Comparison of ENCODE assay signal across 12 cellular contexts in the genomic region with DNA sequence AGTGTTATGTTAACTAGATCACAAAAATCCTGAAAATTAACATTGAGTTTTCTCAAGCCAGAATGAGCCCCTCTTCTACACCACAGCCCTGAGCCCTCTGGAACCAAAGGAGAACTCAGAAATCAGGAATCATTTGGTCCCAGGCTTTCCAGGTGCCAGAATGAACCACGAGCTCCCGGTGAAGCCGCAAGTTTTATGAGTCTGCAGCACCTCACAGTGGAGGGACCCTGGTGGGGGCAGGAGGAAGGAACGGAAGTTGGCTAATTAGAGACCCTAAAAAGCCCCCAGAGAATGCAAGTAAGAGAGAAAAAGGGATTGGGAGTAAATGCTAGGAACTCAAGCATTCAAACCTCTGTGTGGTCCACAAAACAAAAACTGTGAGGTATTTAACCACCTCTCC. TPM values are rescaled to one million over a fixed set of nuclear protein-coding genes. Genes with fewer than 3 reads are reported as not detected.
DNase-seq lines count a peak whose midpoint lies in the region; ATAC-seq, FAIRE-seq and TF ChIP-seq lines count a peak whose summit lies in the region.
"Had no signal": no experiment of that assay in that cellular context is flagged by ENCODE, and none has a peak within 500 bp of the region (broad histone marks: within the 10 kb centered on the region; RNA-seq: fewer than 3 reads in every experiment).

No MANE protein-coding gene starts in this region.

- TF ChIP-seq CTCF in 22Rv1 (IDR thresholded peaks at IDR 0.05) (peak; percentile 24; the same call in 1 of the 2 replicates), D721Med (IDR thresholded peaks at IDR 0.05; ENCODE audit: insufficient read depth, missing control alignments) (peak; percentile 14), fibroblast of villous mesenchyme (IDR thresholded peaks at IDR 0.05; ENCODE audit: insufficient read depth, low read depth, low read length) (peak; percentile 27), Peyer's patch (IDR thresholded peaks at IDR 0.05) (peak in 1 of 6 experiments; percentile 8)

- no peaks in the 10 kb centered on the region for H3K27me3 ChIP-seq in Peyer's patch

- H3K27ac ChIP-seq in 22Rv1 (no peak overlapping the region), Peyer's patch (no peak overlapping the region)

- no peaks in the 10 kb centered on the region for H3K36me3 ChIP-seq in Peyer's patch

- DNase-seq in D721Med (ENCODE audit: insufficient read length, low spot score) (no peak), fibroblast of villous mesenchyme (ENCODE audit: low read depth) (no peak), CD1c-positive myeloid dendritic cell (ENCODE audit: extremely low spot score) (no peak), Peyer's patch (no peak), GM03348 (ENCODE audit: low spot score) (no peak)
- DNase-seq: naive B cell, NCI-H1417 treated with DMSO at 0.1 percent for 48 hours had no signal

- ATAC-seq in SK-N-SH treated with all-trans-retinoic acid at 6 μM for 48 hours (peak; percentile 30; the same call in 2 of the 3 replicates), HG02588 (IDR thresholded peaks at IDR 0.05; ENCODE audit: unreplicated experiment) (no peak)

- H3K4me3 ChIP-seq in fibroblast of villous mesenchyme (ENCODE audit: low read depth, low read length) (no peak overlapping the region), Peyer's patch (no peak overlapping the region)

- FAIRE-seq in D721Med (lab: Jason Lieb, UNC) = no peak
- FAIRE-seq: colon had no signal

- no peaks in the 10 kb centered on the region for H3K9me3 ChIP-seq in Peyer's patch

- no peaks in the 10 kb centered on the region for H3K4me1 ChIP-seq in Peyer's patch

- no peak for TF ChIP-seq POLR2A in Peyer's patch (IDR thresholded peaks at IDR 0.05)

TF ChIP-seq in SK-N-SH treated with all-trans-retinoic acid at 6 μM for 48 hours, 23 proteins besides CTCF, POLR2A, EP300 and RAD21:
- TF ChIP-seq, protein P1, sequence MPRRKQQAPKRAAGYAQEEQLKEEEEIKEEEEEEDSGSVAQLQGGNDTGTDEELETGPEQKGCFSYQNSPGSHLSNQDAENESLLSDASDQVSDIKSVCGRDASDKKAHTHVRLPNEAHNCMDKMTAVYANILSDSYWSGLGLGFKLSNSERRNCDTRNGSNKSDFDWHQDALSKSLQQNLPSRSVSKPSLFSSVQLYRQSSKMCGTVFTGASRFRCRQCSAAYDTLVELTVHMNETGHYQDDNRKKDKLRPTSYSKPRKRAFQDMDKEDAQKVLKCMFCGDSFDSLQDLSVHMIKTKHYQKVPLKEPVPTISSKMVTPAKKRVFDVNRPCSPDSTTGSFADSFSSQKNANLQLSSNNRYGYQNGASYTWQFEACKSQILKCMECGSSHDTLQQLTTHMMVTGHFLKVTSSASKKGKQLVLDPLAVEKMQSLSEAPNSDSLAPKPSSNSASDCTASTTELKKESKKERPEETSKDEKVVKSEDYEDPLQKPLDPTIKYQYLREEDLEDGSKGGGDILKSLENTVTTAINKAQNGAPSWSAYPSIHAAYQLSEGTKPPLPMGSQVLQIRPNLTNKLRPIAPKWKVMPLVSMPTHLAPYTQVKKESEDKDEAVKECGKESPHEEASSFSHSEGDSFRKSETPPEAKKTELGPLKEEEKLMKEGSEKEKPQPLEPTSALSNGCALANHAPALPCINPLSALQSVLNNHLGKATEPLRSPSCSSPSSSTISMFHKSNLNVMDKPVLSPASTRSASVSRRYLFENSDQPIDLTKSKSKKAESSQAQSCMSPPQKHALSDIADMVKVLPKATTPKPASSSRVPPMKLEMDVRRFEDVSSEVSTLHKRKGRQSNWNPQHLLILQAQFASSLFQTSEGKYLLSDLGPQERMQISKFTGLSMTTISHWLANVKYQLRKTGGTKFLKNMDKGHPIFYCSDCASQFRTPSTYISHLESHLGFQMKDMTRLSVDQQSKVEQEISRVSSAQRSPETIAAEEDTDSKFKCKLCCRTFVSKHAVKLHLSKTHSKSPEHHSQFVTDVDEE (CRISPR knock-in tag; IDR thresholded peaks at IDR 0.05) = no peak
- TF ChIP-seq ZC3H10 (CRISPR knock-in tag; IDR thresholded peaks at IDR 0.05) (no peak), ZFP30 (CRISPR knock-in tag; IDR thresholded peaks at IDR 0.05) (no peak), TCF4 (CRISPR knock-in tag; IDR thresholded peaks at IDR 0.05; ENCODE audit: borderline replicate concordance) (no peak), ARNTL (CRISPR knock-in tag; IDR thresholded peaks at IDR 0.05; ENCODE audit: borderline replicate concordance, low read depth) (no peak), OSR1 (CRISPR knock-in tag; IDR thresholded peaks at IDR 0.05) (no peak), GLIS3 (CRISPR knock-in tag; IDR thresholded peaks at IDR 0.05) (no peak), SNAI2 (CRISPR knock-in tag; IDR thresholded peaks at IDR 0.05) (no peak), TOX (CRISPR knock-in tag; IDR thresholded peaks at IDR 0.05; ENCODE audit: borderline replicate concordance) (no peak), BACH2 (CRISPR knock-in tag; IDR thresholded peaks at IDR 0.05; ENCODE audit: borderline replicate concordance) (no peak), ZNF8 (CRISPR knock-in tag; IDR thresholded peaks at IDR 0.05) (no peak), CSDC2 (CRISPR knock-in tag; IDR thresholded peaks at IDR 0.05) (no peak), ZNF70 (CRISPR knock-in tag; IDR thresholded peaks at IDR 0.05) (no peak), ZFP3 (CRISPR knock-in tag; IDR thresholded peaks at IDR 0.05) (no peak), ZNF565 (CRISPR knock-in tag; conservative IDR thresholded peaks at IDR 0.05; ENCODE audit: low read depth) (no peak), ISL1 (CRISPR knock-in tag; IDR thresholded peaks at IDR 0.05) (no peak)
- TF ChIP-seq, protein P2, sequence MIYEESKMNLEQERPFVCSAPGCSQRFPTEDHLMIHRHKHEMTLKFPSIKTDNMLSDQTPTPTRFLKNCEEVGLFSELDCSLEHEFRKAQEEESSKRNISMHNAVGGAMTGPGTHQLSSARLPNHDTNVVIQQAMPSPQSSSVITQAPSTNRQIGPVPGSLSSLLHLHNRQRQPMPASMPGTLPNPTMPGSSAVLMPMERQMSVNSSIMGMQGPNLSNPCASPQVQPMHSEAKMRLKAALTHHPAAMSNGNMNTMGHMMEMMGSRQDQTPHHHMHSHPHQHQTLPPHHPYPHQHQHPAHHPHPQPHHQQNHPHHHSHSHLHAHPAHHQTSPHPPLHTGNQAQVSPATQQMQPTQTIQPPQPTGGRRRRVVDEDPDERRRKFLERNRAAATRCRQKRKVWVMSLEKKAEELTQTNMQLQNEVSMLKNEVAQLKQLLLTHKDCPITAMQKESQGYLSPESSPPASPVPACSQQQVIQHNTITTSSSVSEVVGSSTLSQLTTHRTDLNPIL (CRISPR knock-in tag; IDR thresholded peaks at IDR 0.05; ENCODE audit: low read depth) = no peak
- TF ChIP-seq, protein P3, sequence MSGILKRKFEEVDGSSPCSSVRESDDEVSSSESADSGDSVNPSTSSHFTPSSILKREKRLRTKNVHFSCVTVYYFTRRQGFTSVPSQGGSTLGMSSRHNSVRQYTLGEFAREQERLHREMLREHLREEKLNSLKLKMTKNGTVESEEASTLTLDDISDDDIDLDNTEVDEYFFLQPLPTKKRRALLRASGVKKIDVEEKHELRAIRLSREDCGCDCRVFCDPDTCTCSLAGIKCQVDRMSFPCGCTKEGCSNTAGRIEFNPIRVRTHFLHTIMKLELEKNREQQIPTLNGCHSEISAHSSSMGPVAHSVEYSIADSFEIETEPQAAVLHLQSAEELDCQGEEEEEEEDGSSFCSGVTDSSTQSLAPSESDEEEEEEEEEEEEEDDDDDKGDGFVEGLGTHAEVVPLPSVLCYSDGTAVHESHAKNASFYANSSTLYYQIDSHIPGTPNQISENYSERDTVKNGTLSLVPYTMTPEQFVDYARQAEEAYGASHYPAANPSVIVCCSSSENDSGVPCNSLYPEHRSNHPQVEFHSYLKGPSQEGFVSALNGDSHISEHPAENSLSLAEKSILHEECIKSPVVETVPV (CRISPR knock-in tag; IDR thresholded peaks at IDR 0.05) = no peak
- TF ChIP-seq, protein P4, sequence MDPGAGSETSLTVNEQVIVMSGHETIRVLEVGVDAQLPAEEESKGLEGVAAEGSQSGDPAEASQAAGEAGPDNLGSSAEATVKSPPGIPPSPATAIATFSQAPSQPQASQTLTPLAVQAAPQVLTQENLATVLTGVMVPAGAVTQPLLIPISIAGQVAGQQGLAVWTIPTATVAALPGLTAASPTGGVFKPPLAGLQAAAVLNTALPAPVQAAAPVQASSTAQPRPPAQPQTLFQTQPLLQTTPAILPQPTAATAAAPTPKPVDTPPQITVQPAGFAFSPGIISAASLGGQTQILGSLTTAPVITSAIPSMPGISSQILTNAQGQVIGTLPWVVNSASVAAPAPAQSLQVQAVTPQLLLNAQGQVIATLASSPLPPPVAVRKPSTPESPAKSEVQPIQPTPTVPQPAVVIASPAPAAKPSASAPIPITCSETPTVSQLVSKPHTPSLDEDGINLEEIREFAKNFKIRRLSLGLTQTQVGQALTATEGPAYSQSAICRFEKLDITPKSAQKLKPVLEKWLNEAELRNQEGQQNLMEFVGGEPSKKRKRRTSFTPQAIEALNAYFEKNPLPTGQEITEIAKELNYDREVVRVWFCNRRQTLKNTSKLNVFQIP (CRISPR knock-in tag; IDR thresholded peaks at IDR 0.05; ENCODE audit: borderline replicate concordance, low read depth) = no peak
- TF ChIP-seq, protein P5, sequence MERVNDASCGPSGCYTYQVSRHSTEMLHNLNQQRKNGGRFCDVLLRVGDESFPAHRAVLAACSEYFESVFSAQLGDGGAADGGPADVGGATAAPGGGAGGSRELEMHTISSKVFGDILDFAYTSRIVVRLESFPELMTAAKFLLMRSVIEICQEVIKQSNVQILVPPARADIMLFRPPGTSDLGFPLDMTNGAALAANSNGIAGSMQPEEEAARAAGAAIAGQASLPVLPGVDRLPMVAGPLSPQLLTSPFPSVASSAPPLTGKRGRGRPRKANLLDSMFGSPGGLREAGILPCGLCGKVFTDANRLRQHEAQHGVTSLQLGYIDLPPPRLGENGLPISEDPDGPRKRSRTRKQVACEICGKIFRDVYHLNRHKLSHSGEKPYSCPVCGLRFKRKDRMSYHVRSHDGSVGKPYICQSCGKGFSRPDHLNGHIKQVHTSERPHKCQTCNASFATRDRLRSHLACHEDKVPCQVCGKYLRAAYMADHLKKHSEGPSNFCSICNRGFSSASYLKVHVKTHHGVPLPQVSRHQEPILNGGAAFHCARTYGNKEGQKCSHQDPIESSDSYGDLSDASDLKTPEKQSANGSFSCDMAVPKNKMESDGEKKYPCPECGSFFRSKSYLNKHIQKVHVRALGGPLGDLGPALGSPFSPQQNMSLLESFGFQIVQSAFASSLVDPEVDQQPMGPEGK (CRISPR knock-in tag; IDR thresholded peaks at IDR 0.05; ENCODE audit: borderline replicate concordance) = no peak

RNA-seq across cellular contexts. Expression of a gene that starts 52.9 kb away (rescaled TPM):
- not detected in 2 replicates for total RNA-seq in fibroblast of villous mesenchyme
- 100 to 1,000 TPM in 1 of 4 donors, 10 to 100 TPM in 3; 69.3 to 101 (median 87.7) TPM for total RNA-seq in Peyer's patch
- total RNA-seq: H4 had no signal

Comparison
In these comparisons a context has a peak if more than half of its experiments do, and no peak if none do; other contexts are left out.
1. RNA of a gene that starts 52.9 kb away (total RNA-seq): 69.3 to 101 TPM in Peyer's patch; not detected in fibroblast of villous mesenchyme; every median in the first group is over 10 times any median in the second.